ENCODE assay signal across 9 cellular contexts in genomic region chr12:79927772-79928474, GRCh38.
A peak's percentile ranks its signal among the peaks of the same experiment; 100 is the strongest.
DNase-seq lines count a peak whose midpoint lies in the region; ATAC-seq, FAIRE-seq and TF ChIP-seq lines count a peak whose summit lies in the region.
"Had no signal": no experiment of that assay in that cellular context is flagged by ENCODE, and none has a peak within 500 bp of the region (broad histone marks: within the 10 kb centered on the region; RNA-seq: fewer than 3 reads in every experiment).

No MANE protein-coding gene starts in this region.

- peak; percentile 19 for DNase-seq in NK-92 treated with Interleukin-12 subunit alpha and Interleukin-12 subunit beta, amount 100 ng/mL, for 24 hours (lab: John Stamatoyannopoulos, UW)
- DNase-seq in NK-92 (lab: John Stamatoyannopoulos, UW; ENCODE audit: unreplicated experiment) (no peak), astrocyte of the hippocampus (ENCODE audit: low read depth, low spot score) (peak; percentile 28), ACHN (no peak), urothelium cell line (ENCODE audit: low spot score) (no peak)
- peak; percentile 32 for DNase-seq in stimulated activated naive CD8-positive, alpha-beta T cell treated with anti-CD3 and anti-CD28 coated beads, Interleukin-15, Interleukin-2, amounts not matched to agents 100 U/mL and 50 U/mL, for 24 hours

- no peaks in the 10 kb centered on the region for H3K27me3 ChIP-seq in OCI-LY1 (ENCODE audit: insufficient read depth, low read length)

- TF ChIP-seq CTCF in OCI-LY1 (IDR thresholded peaks at IDR 0.05; ENCODE audit: low read length): no peak

- peaks cover 100% of the 10 kb centered on the region for H3K79me2 ChIP-seq in OCI-LY1 (ENCODE audit: insufficient read depth, low read length)

- in situ Hi-C loops in ACHN (cut with HindIII; ENCODE audit: low pct_ligation_motif_present, low pct_unique_long_range_greater_than_20kb, low sequenced_read_pairs): no loop called here

- H2AFZ ChIP-seq in OCI-LY1 (ENCODE audit: low read length): no peak overlapping the region

- FAIRE-seq in urothelium cell line (lab: Jason Lieb, UNC): no peak

- ATAC-seq in HG02763 (IDR thresholded peaks at IDR 0.05; ENCODE audit: unreplicated experiment): peak; percentile 98
- peak; percentile 99 for ATAC-seq in stimulated activated naive CD8-positive, alpha-beta T cell treated with anti-CD3 and anti-CD28 coated beads, Interleukin-15, Interleukin-2, amounts not matched to agents 100 U/mL and 50 U/mL, for 24 hours

- H3K9ac ChIP-seq in OCI-LY1 (ENCODE audit: low read length): peak overlapping the region; percentile 38

- peak overlapping the region; percentile 2 for H3K4me3 ChIP-seq in OCI-LY1 (ENCODE audit: low read depth, low read length, poor library complexity, severe bottlenecking)

- H3K4me1 ChIP-seq in OCI-LY1 (ENCODE audit: insufficient read depth, low read length, severe bottlenecking): peaks cover 50% of the 10 kb centered on the region

- H3K27ac ChIP-seq in OCI-LY1 (ENCODE audit: low read depth, low read length, poor library complexity, severe bottlenecking): peak overlapping the region; percentile 60
- H3K27ac ChIP-seq: 22Rv1 had no signal

- no peaks in the 10 kb centered on the region for H3K9me3 ChIP-seq in OCI-LY1 (ENCODE audit: low read length)

- H4K20me1 ChIP-seq in OCI-LY1 (ENCODE audit: insufficient read depth, low read length): peaks cover 4% of the 10 kb centered on the region; the same call in 1 of the 2 replicates

- no peaks in the 10 kb centered on the region for H3K9me2 ChIP-seq in OCI-LY1 (ENCODE audit: low read depth, low read length)

- H3K36me3 ChIP-seq in OCI-LY1 (ENCODE audit: insufficient read depth, low read length): no peaks in the 10 kb centered on the region

- peak overlapping the region; percentile 45; the same call in 1 of the 2 replicates for H3K4me2 ChIP-seq in OCI-LY1 (ENCODE audit: low read length)

- peaks cover 4% of the 10 kb centered on the region; the same call in 1 of the 2 replicates for H3F3A ChIP-seq in OCI-LY1 (ENCODE audit: insufficient read depth, low read length)

Comparison
In these comparisons a context has a peak if more than half of its experiments do, and no peak if none do; other contexts are left out.
1. DNase-seq: peak in NK-92 treated with Interleukin-12 subunit alpha and Interleukin-12 subunit beta, amount 100 ng/mL, for 24 hours (single experiment), astrocyte of the hippocampus (single experiment) and stimulated activated naive CD8-positive, alpha-beta T cell treated with anti-CD3 and anti-CD28 coated beads, Interleukin-15, Interleukin-2, amounts not matched to agents 100 U/mL and 50 U/mL, for 24 hours (single experiment); none in NK-92 (single experiment), ACHN (single experiment) and urothelium cell line (single experiment).